Comparison of ENCODE assay signal across 1 cellular context in genomic region chr12:131840643-131841416, GRCh38.
TF ChIP-seq lines count a peak whose summit lies in the region.

No MANE protein-coding gene starts in this region.

TF ChIP-seq in HepG2, 621 proteins besides CTCF, POLR2A, EP300 and RAD21 (continued from another document and continues in another):
- TF ChIP-seq ZNF225 (CRISPR knock-in tag; IDR thresholded peaks at IDR 0.05) (no peak), GPBP1L1 (CRISPR knock-in tag; IDR thresholded peaks at IDR 0.05) (no peak), HOXD1 (CRISPR knock-in tag; IDR thresholded peaks at IDR 0.05) (0 out of 2 replicates have a peak, but pooled peaks have one; percentile 31), MTA1 (CRISPR knock-in tag; IDR thresholded peaks at IDR 0.05; ENCODE audit: borderline replicate concordance) (0 out of 2 replicates have a peak, but pooled peaks have one; percentile 45), NCOA1 (CRISPR knock-in tag; IDR thresholded peaks at IDR 0.05) (peak; percentile 58; the same call in 1 of the 2 replicates), ERF (CRISPR knock-in tag; IDR thresholded peaks at IDR 0.05) (peak; percentile 60; the same call in 1 of the 2 replicates), HES4 (CRISPR knock-in tag; IDR thresholded peaks at IDR 0.05; ENCODE audit: borderline replicate concordance) (peak; percentile 95), ESRRA (CRISPR knock-in tag; IDR thresholded peaks at IDR 0.05; ENCODE audit: low read depth) (0 out of 2 replicates have a peak, but pooled peaks have one; percentile 43), SALL2 (CRISPR knock-in tag; IDR thresholded peaks at IDR 0.05) (peak; percentile 69; the same call in 1 of the 2 replicates), ZMYM3 (CRISPR knock-in tag; IDR thresholded peaks at IDR 0.05) (peak; percentile 46; the same call in 1 of the 2 replicates), ZNF546 (CRISPR knock-in tag; conservative IDR thresholded peaks at IDR 0.05) (peak; percentile 62; the same call in 1 of the 2 replicates), ARNTL (CRISPR knock-in tag; IDR thresholded peaks at IDR 0.05) (0 out of 2 replicates have a peak, but pooled peaks have one; percentile 49), ZNF317 (CRISPR knock-in tag; IDR thresholded peaks at IDR 0.05) (peak; percentile 75), MXD1 (CRISPR knock-in tag; IDR thresholded peaks at IDR 0.05) (peak; percentile 94), ZNF253 (CRISPR knock-in tag; IDR thresholded peaks at IDR 0.05; ENCODE audit: borderline replicate concordance) (no peak), HOXA5 (CRISPR knock-in tag; IDR thresholded peaks at IDR 0.05) (peak; percentile 54; the same call in 1 of the 2 replicates), PITX1 (CRISPR knock-in tag; IDR thresholded peaks at IDR 0.05) (peak; percentile 78; the same call in 1 of the 2 replicates), MLX (CRISPR knock-in tag; IDR thresholded peaks at IDR 0.05) (peak; percentile 47; the same call in 1 of the 2 replicates), ZNF790 (CRISPR knock-in tag; IDR thresholded peaks at IDR 0.05; ENCODE audit: borderline replicate concordance) (no peak), HOXA3 (CRISPR knock-in tag; IDR thresholded peaks at IDR 0.05) (peak; percentile 52; the same call in 1 of the 2 replicates), NFKB2 (CRISPR knock-in tag; IDR thresholded peaks at IDR 0.05; ENCODE audit: borderline replicate concordance) (peak; percentile 80; the same call in 1 of the 2 replicates), ZNF576 (CRISPR knock-in tag; IDR thresholded peaks at IDR 0.05) (no peak), ARID4A (CRISPR knock-in tag; IDR thresholded peaks at IDR 0.05; ENCODE audit: borderline replicate concordance) (peak; percentile 28; the same call in 1 of the 2 replicates), REPIN1 (CRISPR knock-in tag; IDR thresholded peaks at IDR 0.05; ENCODE audit: borderline replicate concordance, low read depth) (0 out of 2 replicates have a peak, but pooled peaks have one; percentile 22), ZNF800 (CRISPR knock-in tag; IDR thresholded peaks at IDR 0.05) (peak; percentile 74; the same call in 1 of the 2 replicates), REXO4 (CRISPR knock-in tag; IDR thresholded peaks at IDR 0.05; ENCODE audit: borderline replicate concordance) (peak; percentile 64; the same call in 1 of the 2 replicates), ISX (CRISPR knock-in tag; conservative IDR thresholded peaks at IDR 0.05) (no peak), HINFP (CRISPR knock-in tag; IDR thresholded peaks at IDR 0.05; ENCODE audit: low read depth) (peak; percentile 80; the same call in 1 of the 2 replicates), MLXIP (CRISPR knock-in tag; IDR thresholded peaks at IDR 0.05; ENCODE audit: borderline replicate concordance) (no peak), JDP2 (CRISPR knock-in tag; IDR thresholded peaks at IDR 0.05; ENCODE audit: borderline replicate concordance) (no peak), ZNF501 (CRISPR knock-in tag; IDR thresholded peaks at IDR 0.05) (peak; percentile 75), TGIF2 (CRISPR knock-in tag; IDR thresholded peaks at IDR 0.05) (0 out of 2 replicates have a peak, but pooled peaks have one; percentile 57), ZNF75D (CRISPR knock-in tag; IDR thresholded peaks at IDR 0.05; ENCODE audit: borderline replicate concordance) (no peak), HMGXB3 (CRISPR knock-in tag; IDR thresholded peaks at IDR 0.05; ENCODE audit: borderline replicate concordance) (0 out of 2 replicates have a peak, but pooled peaks have one; percentile 16), ZFYVE20 (CRISPR knock-in tag; IDR thresholded peaks at IDR 0.05; ENCODE audit: borderline replicate concordance, low read depth) (no peak), ZNF232 (CRISPR knock-in tag; IDR thresholded peaks at IDR 0.05; ENCODE audit: borderline replicate concordance) (peak; percentile 82; the same call in 1 of the 2 replicates), CREB1 (IDR thresholded peaks at IDR 0.05) (no peak), CREB1 (CRISPR knock-in tag; IDR thresholded peaks at IDR 0.05) (no peak), ZSCAN22 (CRISPR knock-in tag; IDR thresholded peaks at IDR 0.05) (no peak), TEF (CRISPR knock-in tag; IDR thresholded peaks at IDR 0.05) (no peak)
